Comparison of ENCODE assay signal across 14 cellular contexts in genomic region chr3:115141018-115141757, GRCh38. TPM values are rescaled to one million over a fixed set of nuclear protein-coding genes. Genes with fewer than 3 reads are reported as not detected.
DNase-seq lines count a peak whose midpoint lies in the region; ATAC-seq lines count a peak whose summit lies in the region.
"Had no signal": no experiment of that assay in that cellular context is flagged by ENCODE, and none has a peak within 500 bp of the region (broad histone marks: within the 10 kb centered on the region; RNA-seq: fewer than 3 reads in every experiment).

No MANE protein-coding gene starts in this region.

- H3K4me3 Mint-ChIP-seq in activated naive CD8-positive, alpha-beta T cell treated with anti-CD3 and anti-CD28 coated beads for 36 hours: no peak overlapping the region
- H3K4me3 Mint-ChIP-seq: immature natural killer cell; stimulated activated naive B cell treated with anti-CD40 and anti-IgM and Interleukin-4, amounts not matched to agents 10 μg/mL and 1 μg/mL and 100 μg/mL, for 72 hours had no signal

- H3K4me1 Mint-ChIP-seq in activated naive CD8-positive, alpha-beta T cell treated with anti-CD3 and anti-CD28 coated beads for 36 hours: peaks cover 27% of the 10 kb centered on the region

- peaks cover 13% of the 10 kb centered on the region for H3K36me3 Mint-ChIP-seq in activated naive CD8-positive, alpha-beta T cell treated with anti-CD3 and anti-CD28 coated beads for 36 hours

- H3K27me3 Mint-ChIP-seq in activated naive CD8-positive, alpha-beta T cell treated with anti-CD3 and anti-CD28 coated beads for 36 hours: no peaks in the 10 kb centered on the region
- H3K27me3 Mint-ChIP-seq: stimulated activated naive B cell treated with anti-CD40 and anti-IgM and Interleukin-4, amounts not matched to agents 10 μg/mL and 1 μg/mL and 100 μg/mL, for 72 hours had no signal

- H3K9me3 Mint-ChIP-seq in activated naive CD8-positive, alpha-beta T cell treated with anti-CD3 and anti-CD28 coated beads for 36 hours: peaks cover 2% of the 10 kb centered on the region
- H3K9me3 Mint-ChIP-seq: immature natural killer cell; stimulated activated naive B cell treated with anti-CD40 and anti-IgM and Interleukin-4, amounts not matched to agents 10 μg/mL and 1 μg/mL and 100 μg/mL, for 72 hours had no signal

- peak; percentile 4 for DNase-seq in NCI-H69 (lab: John Stamatoyannopoulos, UW)
- no peak for DNase-seq in HK-2 (ENCODE audit: unreplicated experiment)
- no peak for DNase-seq in hepatic stellate cell (ENCODE audit: low spot score)
- DNase-seq in activated naive CD8-positive, alpha-beta T cell treated with anti-CD3 and anti-CD28 coated beads for 36 hours: no peak
- DNase-seq: DND-41; immature natural killer cell; psoas muscle; stimulated activated CD4-positive, alpha-beta T cell treated with anti-CD3 and anti-CD28 coated beads, Interleukin-2, amount 100 ng/mL, for 24 hours; stimulated activated naive B cell treated with anti-CD40 and anti-IgM and Interleukin-4, amounts not matched to agents 10 μg/mL and 1 μg/mL and 100 μg/mL, for 72 hours; T1000 had no signal

- no peak overlapping the region for H3K27ac Mint-ChIP-seq in activated naive CD8-positive, alpha-beta T cell treated with anti-CD3 and anti-CD28 coated beads for 36 hours
- H3K27ac Mint-ChIP-seq: immature natural killer cell; stimulated activated naive B cell treated with anti-CD40 and anti-IgM and Interleukin-4, amounts not matched to agents 10 μg/mL and 1 μg/mL and 100 μg/mL, for 72 hours had no signal

- ATAC-seq in GM18867 (IDR thresholded peaks at IDR 0.05; ENCODE audit: unreplicated experiment) (peak; percentile 74), GM21447 (IDR thresholded peaks at IDR 0.05; ENCODE audit: unreplicated experiment) (peak; percentile 69), HG02981 (IDR thresholded peaks at IDR 0.05; ENCODE audit: unreplicated experiment) (peak; percentile 43), HG02970 (IDR thresholded peaks at IDR 0.05; ENCODE audit: low FRiP score, unreplicated experiment) (no peak)
- ATAC-seq: psoas muscle; stimulated activated naive B cell treated with anti-CD40 and anti-IgM and Interleukin-4, amounts not matched to agents 10 μg/mL and 1 μg/mL and 100 μg/mL, for 72 hours had no signal

RNA-seq across cellular contexts. Expression of gene ZBTB20, which starts 5.9 kb away (rescaled TPM):
- 1 to 10 TPM; 3.5 to 4.5 TPM for total RNA-seq in activated naive CD8-positive, alpha-beta T cell treated with anti-CD3 and anti-CD28 coated beads for 36 hours
